8 cellular contexts compared by ENCODE assay signal in the genomic region with DNA sequence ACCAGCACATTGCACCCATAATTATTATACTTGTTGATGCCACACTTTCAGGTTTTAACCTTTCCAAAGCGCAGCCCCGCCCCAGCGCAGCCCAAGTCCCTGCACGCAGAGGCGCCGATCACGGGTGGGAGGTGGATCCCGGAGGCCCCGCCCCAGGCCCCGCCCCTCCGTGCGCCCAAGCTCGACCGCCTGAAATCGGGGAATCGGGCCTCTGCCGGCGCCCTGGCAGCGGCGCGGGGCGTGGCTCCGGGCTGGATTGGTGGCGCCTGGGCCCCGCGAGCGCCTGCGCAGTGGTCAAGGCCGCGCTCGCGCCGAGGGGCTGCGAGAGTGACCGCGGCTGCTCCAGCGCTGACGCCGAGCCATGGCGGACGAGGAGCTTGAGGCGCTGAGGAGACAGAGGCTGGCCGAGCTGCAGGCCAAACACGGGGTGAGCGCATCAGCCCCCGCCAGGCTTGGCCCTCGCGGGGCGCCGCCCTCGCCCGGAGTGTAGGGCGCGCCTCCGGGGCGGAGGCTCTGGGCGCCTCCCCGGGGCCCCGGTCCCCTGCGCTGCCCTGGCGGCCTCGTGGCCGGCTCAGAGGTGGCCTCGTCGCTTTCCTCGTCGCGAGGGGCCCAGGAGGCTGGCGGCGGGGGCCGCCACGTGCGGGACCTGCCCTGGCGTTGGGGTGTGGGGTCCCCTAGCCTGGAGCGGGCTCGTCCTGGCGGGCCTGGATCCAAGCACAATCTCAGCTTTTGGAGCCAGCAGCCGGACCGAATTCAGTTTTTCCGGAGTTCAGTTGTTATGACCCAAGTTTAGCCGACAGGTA. TPM values are rescaled to one million over a fixed set of nuclear protein-coding genes. Genes with fewer than 3 reads are reported as not detected.
A peak's percentile ranks its signal among the peaks of the same experiment; 100 is the strongest.
DNase-seq lines count a peak whose midpoint lies in the region; ATAC-seq and TF ChIP-seq lines count a peak whose summit lies in the region.

A gene with protein sequence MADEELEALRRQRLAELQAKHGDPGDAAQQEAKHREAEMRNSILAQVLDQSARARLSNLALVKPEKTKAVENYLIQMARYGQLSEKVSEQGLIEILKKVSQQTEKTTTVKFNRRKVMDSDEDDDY (plus strand): TSS at position 290 of the 803 bp plus-strand sequence. CDS start 72 bp downstream, at position 362.

- peaks cover 40% of the 10 kb centered on the region for H4K20me1 ChIP-seq in BLaER1

- H3K4me1 ChIP-seq in BLaER1 (peaks cover 36% of the 10 kb centered on the region), colonic mucosa (peaks cover 3% of the 10 kb centered on the region)

- H3K9ac ChIP-seq in BLaER1: peak within 1 kb of the TSS; percentile 93
- H3K9ac ChIP-seq in colonic mucosa (ENCODE audit: low read depth in 2 of 2, low read length in 2 of 2): peak within 1 kb of the TSS; percentile 76 to 77

- H3K27me3 ChIP-seq in BLaER1 (no peaks in the 10 kb centered on the region), colonic mucosa (no peaks in the 10 kb centered on the region), layer of hippocampus (ENCODE audit: control insufficient read depth, insufficient read depth, low read length) (no peaks in the 10 kb centered on the region)

- peak within 1 kb of the TSS; percentile 93 for H3K4me3 Mint-ChIP-seq in activated CD4-positive, alpha-beta T cell treated with anti-CD3 and anti-CD28 coated beads, Interleukin-2, amount 10 ng/mL, durations not matched to agents 24 days and 14 days

- TF ChIP-seq CTCF in colonic mucosa (IDR thresholded peaks at IDR 0.05): no peak

- DNase-seq in NCI-H524 treated with DMSO at 0.1 percent for 48 hours (lab: John Stamatoyannopoulos, UW) (peak; percentile 47), colonic mucosa (peak; percentile 97)
- peak; percentile 98 for DNase-seq in activated CD4-positive, alpha-beta T cell treated with anti-CD3 and anti-CD28 coated beads, Interleukin-2, amount 10 ng/mL, durations not matched to agents 24 days and 14 days
- peak; percentile 86 to 96 (median 94) for DNase-seq in stimulated activated CD4-positive, alpha-beta T cell treated with anti-CD3 and anti-CD28 coated beads, Interleukin-1b, Interleukin-23, amount 100 ng/mL, for 24 hours (ENCODE audit: low read depth in 4 of 4, low spot score in 1 of 4)

- H3K36me3 ChIP-seq in BLaER1: peaks cover 33% of the 10 kb centered on the region
- no peaks in the 10 kb centered on the region for H3K36me3 ChIP-seq in colonic mucosa

- H3K27me3 Mint-ChIP-seq in activated CD4-positive, alpha-beta T cell treated with anti-CD3 and anti-CD28 coated beads, Interleukin-2, amount 10 ng/mL, durations not matched to agents 24 days and 14 days: peaks cover 8% of the 10 kb centered on the region

- intact Hi-C loops in activated CD4-positive, alpha-beta T cell treated with anti-CD3 and anti-CD28 coated beads, Interleukin-2, amount 10 ng/mL, durations not matched to agents 24 days and 14 days (cut with micrococcal nuclease): loop anchor here (1.0 to 5.0 kb wide), 4 partner anchors 174 to 596 kb away; a partner anchor contains a TSS
- intact Hi-C loops in colonic mucosa (cut with DNase I): loop anchor here (10.0 kb wide), 1 partner anchor 94 kb away; a partner anchor contains a TSS

- ATAC-seq in GM19324 (IDR thresholded peaks at IDR 0.05; ENCODE audit: low FRiP score, unreplicated experiment) (peak; percentile 91), HG03460 (IDR thresholded peaks at IDR 0.05; ENCODE audit: unreplicated experiment) (peak; percentile 88)

- H3K9me3 Mint-ChIP-seq in activated CD4-positive, alpha-beta T cell treated with anti-CD3 and anti-CD28 coated beads, Interleukin-2, amount 10 ng/mL, durations not matched to agents 24 days and 14 days: no peaks in the 10 kb centered on the region

- peak within 1 kb of the TSS; percentile 98 for H3K4me3 ChIP-seq in BLaER1
- peak within 1 kb of the TSS; percentile 71 for H3K4me3 ChIP-seq in colonic mucosa

- H3K4me1 Mint-ChIP-seq in activated CD4-positive, alpha-beta T cell treated with anti-CD3 and anti-CD28 coated beads, Interleukin-2, amount 10 ng/mL, durations not matched to agents 24 days and 14 days: peaks cover 24% of the 10 kb centered on the region

- H3K4me2 ChIP-seq in BLaER1: peak within 1 kb of the TSS; percentile 90

- peak within 1 kb of the TSS; percentile 90 for H3K27ac Mint-ChIP-seq in activated CD4-positive, alpha-beta T cell treated with anti-CD3 and anti-CD28 coated beads, Interleukin-2, amount 10 ng/mL, durations not matched to agents 24 days and 14 days

- H3K9me3 ChIP-seq in BLaER1 (no peaks in the 10 kb centered on the region), colonic mucosa (no peaks in the 10 kb centered on the region)

- peak within 1 kb of the TSS; percentile 92 for H3K27ac ChIP-seq in BLaER1
- peak within 1 kb of the TSS; percentile 81 for H3K27ac ChIP-seq in colonic mucosa
- peak within 1 kb of the TSS; percentile 75 for H3K27ac ChIP-seq in layer of hippocampus (ENCODE audit: low read depth, low read length)

- H3K36me3 Mint-ChIP-seq in activated CD4-positive, alpha-beta T cell treated with anti-CD3 and anti-CD28 coated beads, Interleukin-2, amount 10 ng/mL, durations not matched to agents 24 days and 14 days (ENCODE audit: low read depth): peaks cover 34% of the 10 kb centered on the region

RNA-seq across cellular contexts. Expression of the gene that starts here (rescaled TPM):
- total RNA-seq in activated CD4-positive, alpha-beta T cell treated with anti-CD3 and anti-CD28 coated beads, Interleukin-2, amount 10 ng/mL, durations not matched to agents 24 days and 14 days: 213 and 231 TPM in 2 replicates
- total RNA-seq in colonic mucosa: 10 to 100 TPM; 66.7 to 70.8 TPM

Comparison
In these comparisons a context has a peak if more than half of its experiments do, and no peak if none do; other contexts are left out.
1. Peak in every context shown above with its lines: DNase-seq, ATAC-seq, H3K4me3 ChIP-seq and H3K27ac ChIP-seq.
2. DNase-seq: peak in every context shown above with its lines; median percentile 98 in activated CD4-positive, alpha-beta T cell treated with anti-CD3 and anti-CD28 coated beads, Interleukin-2, amount 10 ng/mL, durations not matched to agents 24 days and 14 days; 97 in colonic mucosa; 94 in stimulated activated CD4-positive, alpha-beta T cell treated with anti-CD3 and anti-CD28 coated beads, Interleukin-1b, Interleukin-23, amount 100 ng/mL, for 24 hours; 47 in NCI-H524 treated with DMSO at 0.1 percent for 48 hours.